ENCODE assay signal across 14 cellular contexts in genomic region chr5:16856531-16856930, GRCh38.
DNase-seq lines count a peak whose midpoint lies in the region; ATAC-seq, FAIRE-seq and TF ChIP-seq lines count a peak whose summit lies in the region.
"Had no signal": no experiment of that assay in that cellular context is flagged by ENCODE, and none has a peak within 500 bp of the region (broad histone marks: within the 10 kb centered on the region; RNA-seq: fewer than 3 reads in every experiment).

No MANE protein-coding gene starts in this region.

- H3K4me3 ChIP-seq in epithelial cell of proximal tubule (ENCODE audit: low read depth, low read length), result no peak overlapping the region

- DNase-seq in H54 (ENCODE audit: insufficient read length, low spot score) (peak; percentile 58), NCI-H524 (lab: John Stamatoyannopoulos, UW) (peak; percentile 88 to 89), epithelial cell of proximal tubule (ENCODE audit: low read depth) (peak; percentile 29), neural crest cell (ENCODE audit: low read depth, low spot score) (no peak), NCI-H748 treated with DMSO at 0.1 percent for 48 hours (lab: John Stamatoyannopoulos, UW) (no peak)
- no peak for DNase-seq in activated T-cell treated with anti-CD3 and anti-CD28 coated beads, Interleukin-2, amount 50 U/mL, for 4 hours
- DNase-seq: activated T-cell treated with anti-CD3 and anti-CD28 coated beads, Interleukin-2, amount 50 U/mL, for 24 hours; aorta; endodermal cell; SHP77 treated with DMSO at 0.1 percent for 48 hours had no signal

- no peaks in the 10 kb centered on the region for H3K9me3 Mint-ChIP-seq in neural crest cell
- H3K9me3 Mint-ChIP-seq in activated T-cell treated with anti-CD3 and anti-CD28 coated beads, Interleukin-2, amount 50 U/mL, for 4 hours, result no peaks in the 10 kb centered on the region
- H3K9me3 Mint-ChIP-seq: activated T-cell treated with anti-CD3 and anti-CD28 coated beads, Interleukin-2, amount 50 U/mL, for 24 hours; endodermal cell had no signal

- H3K27ac Mint-ChIP-seq in neural crest cell (ENCODE audit: unreplicated experiment), result peak overlapping the region; percentile 62
- H3K27ac Mint-ChIP-seq: activated T-cell treated with anti-CD3 and anti-CD28 coated beads, Interleukin-2, amount 50 U/mL, for 24 hours; endodermal cell; IgD-negative memory B cell had no signal

- no peak for TF ChIP-seq POLR2A in H54 (IDR thresholded peaks at IDR 0.05; ENCODE audit: low read depth, low read length)

- H3K4me1 Mint-ChIP-seq in neural crest cell, result peaks cover 77% of the 10 kb centered on the region
- H3K4me1 Mint-ChIP-seq in activated T-cell treated with anti-CD3 and anti-CD28 coated beads, Interleukin-2, amount 50 U/mL, for 4 hours (ENCODE audit: low read depth), result no peaks in the 10 kb centered on the region
- H3K4me1 Mint-ChIP-seq: IgD-negative memory B cell had no signal

- H3K36me3 Mint-ChIP-seq in neural crest cell (ENCODE audit: low read depth), result no peaks in the 10 kb centered on the region
- H3K36me3 Mint-ChIP-seq in activated T-cell treated with anti-CD3 and anti-CD28 coated beads, Interleukin-2, amount 50 U/mL, for 4 hours (ENCODE audit: insufficient read depth), result no peaks in the 10 kb centered on the region
- H3K36me3 Mint-ChIP-seq: IgD-negative memory B cell had no signal

- H3K4me3 Mint-ChIP-seq in neural crest cell, result peak overlapping the region; percentile 54
- no peak overlapping the region for H3K4me3 Mint-ChIP-seq in activated T-cell treated with anti-CD3 and anti-CD28 coated beads, Interleukin-2, amount 50 U/mL, for 4 hours
- H3K4me3 Mint-ChIP-seq: activated T-cell treated with anti-CD3 and anti-CD28 coated beads, Interleukin-2, amount 50 U/mL, for 24 hours; endodermal cell; IgD-negative memory B cell had no signal

- peak; percentile 11 for FAIRE-seq in H54 (lab: Jason Lieb, UNC)

- no peaks in the 10 kb centered on the region for H3K27me3 Mint-ChIP-seq in neural crest cell (ENCODE audit: low read depth)
- peaks cover 2% of the 10 kb centered on the region for H3K27me3 Mint-ChIP-seq in activated T-cell treated with anti-CD3 and anti-CD28 coated beads, Interleukin-2, amount 50 U/mL, for 4 hours (ENCODE audit: low read depth)
- H3K27me3 Mint-ChIP-seq: IgD-negative memory B cell had no signal

- ATAC-seq in activated T-cell treated with anti-CD3 and anti-CD28 coated beads, Interleukin-2, amount 50 U/mL, for 4 hours, result no peak
- ATAC-seq in HG03457 (IDR thresholded peaks at IDR 0.05; ENCODE audit: unreplicated experiment) (no peak), HG02870 (IDR thresholded peaks at IDR 0.05; ENCODE audit: unreplicated experiment) (no peak)
- ATAC-seq: sciatic nerve had no signal

- TF ChIP-seq CTCF in epithelial cell of proximal tubule (conservative IDR thresholded peaks at IDR 0.05; ENCODE audit: low read depth, low read length), result no peak
- TF ChIP-seq CTCF in neural crest cell (conservative IDR thresholded peaks at IDR 0.05), result no peak

Comparison
In these comparisons a context has a peak if more than half of its experiments do, and no peak if none do; other contexts are left out.
1. DNase-seq: peak in H54 (single experiment), NCI-H524 (2 of 2) and epithelial cell of proximal tubule (single experiment); none in neural crest cell (single experiment), activated T-cell treated with anti-CD3 and anti-CD28 coated beads, Interleukin-2, amount 50 U/mL, for 4 hours (single experiment) and NCI-H748 treated with DMSO at 0.1 percent for 48 hours (single experiment).